ENCODE assay signal across 2 cellular contexts in genomic region chrX:1658083-1658463, GRCh38.
TF ChIP-seq lines count a peak whose summit lies in the region.

No MANE protein-coding gene starts in this region.

TF ChIP-seq in SK-N-SH treated with all-trans-retinoic acid at 6 μM for 48 hours, 23 proteins besides CTCF, POLR2A, EP300 and RAD21 (continued from another document):
- no peak for TF ChIP-seq TSHZ2 (CRISPR knock-in tag; IDR thresholded peaks at IDR 0.05)
- TF ChIP-seq CREB5 (CRISPR knock-in tag; IDR thresholded peaks at IDR 0.05; ENCODE audit: low read depth) = no peak
- TF ChIP-seq, protein P1, sequence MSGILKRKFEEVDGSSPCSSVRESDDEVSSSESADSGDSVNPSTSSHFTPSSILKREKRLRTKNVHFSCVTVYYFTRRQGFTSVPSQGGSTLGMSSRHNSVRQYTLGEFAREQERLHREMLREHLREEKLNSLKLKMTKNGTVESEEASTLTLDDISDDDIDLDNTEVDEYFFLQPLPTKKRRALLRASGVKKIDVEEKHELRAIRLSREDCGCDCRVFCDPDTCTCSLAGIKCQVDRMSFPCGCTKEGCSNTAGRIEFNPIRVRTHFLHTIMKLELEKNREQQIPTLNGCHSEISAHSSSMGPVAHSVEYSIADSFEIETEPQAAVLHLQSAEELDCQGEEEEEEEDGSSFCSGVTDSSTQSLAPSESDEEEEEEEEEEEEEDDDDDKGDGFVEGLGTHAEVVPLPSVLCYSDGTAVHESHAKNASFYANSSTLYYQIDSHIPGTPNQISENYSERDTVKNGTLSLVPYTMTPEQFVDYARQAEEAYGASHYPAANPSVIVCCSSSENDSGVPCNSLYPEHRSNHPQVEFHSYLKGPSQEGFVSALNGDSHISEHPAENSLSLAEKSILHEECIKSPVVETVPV (CRISPR knock-in tag; IDR thresholded peaks at IDR 0.05) = no peak
- TF ChIP-seq RARB (CRISPR knock-in tag; IDR thresholded peaks at IDR 0.05) = no peak

TF ChIP-seq in HepG2, 621 proteins besides CTCF, POLR2A, EP300 and RAD21 (continued from another document):
- no peak for TF ChIP-seq AKNA (CRISPR knock-in tag; IDR thresholded peaks at IDR 0.05; ENCODE audit: borderline replicate concordance)
